ENCODE assay signal across 15 cellular contexts in the genomic region with DNA sequence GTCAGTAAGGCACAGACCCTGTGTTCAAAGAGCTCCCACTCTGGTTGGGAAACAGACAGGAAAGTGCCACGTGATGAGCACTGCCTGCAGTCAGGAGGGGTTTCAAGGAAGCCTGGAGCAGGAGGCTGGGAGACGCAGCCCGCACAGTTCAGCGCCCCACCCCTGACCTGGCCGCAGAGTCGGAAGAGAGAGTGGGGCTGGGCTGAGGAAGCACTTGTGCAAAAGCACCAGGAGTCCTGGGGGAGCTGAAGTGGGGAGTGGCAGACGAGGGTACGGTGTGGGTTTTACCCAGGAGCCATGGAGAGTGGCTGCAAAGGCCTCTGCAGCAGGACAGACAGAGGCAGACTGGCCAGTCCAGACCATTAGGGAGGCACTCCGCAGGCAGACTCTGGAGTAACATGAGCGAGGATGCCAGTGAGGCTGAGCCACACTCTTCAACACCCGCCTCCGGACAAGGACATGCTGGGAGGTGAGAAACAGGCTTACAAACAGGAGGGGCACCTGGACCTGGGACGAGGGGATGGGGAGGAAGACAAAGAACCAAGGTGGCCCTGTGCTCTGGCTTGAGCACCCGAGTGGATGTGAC.
DNase-seq lines count a peak whose midpoint lies in the region; ATAC-seq and TF ChIP-seq lines count a peak whose summit lies in the region.
"Had no signal": no experiment of that assay in that cellular context is flagged by ENCODE, and none has a peak within 500 bp of the region (broad histone marks: within the 10 kb centered on the region; RNA-seq: fewer than 3 reads in every experiment).

No MANE protein-coding gene starts in this region.

- H2BK15ac ChIP-seq in IMR-90 (ENCODE audit: low read depth, low read length), result no peak overlapping the region

- no peak overlapping the region for H2BK20ac ChIP-seq in IMR-90 (ENCODE audit: low read depth, low read length)

- no peak overlapping the region for H2BK120ac ChIP-seq in IMR-90 (ENCODE audit: low read depth, low read length)

- H3K4me1 Mint-ChIP-seq in CD4-positive, alpha-beta T cell (ENCODE audit: low read depth), result peaks cover 93% of the 10 kb centered on the region
- peaks cover 84% of the 10 kb centered on the region for H3K4me1 Mint-ChIP-seq in activated naive CD8-positive, alpha-beta T cell treated with anti-CD3 and anti-CD28 coated beads, Interleukin-2, amount 50 U/mL, for 24 hours
- H3K4me1 Mint-ChIP-seq in natural killer cell treated with Interleukin-12 subunit alpha and Interleukin-12 subunit beta and Interleukin-15 and Interleukin-18, amount 100 ng/mL, for 72 hours (ENCODE audit: low read depth in 2 of 2), result peaks cover 62 to 72% of the 10 kb centered on the region in 2 donors

- no peaks in the 10 kb centered on the region for H3K9me3 ChIP-seq in CD4-positive, alpha-beta T cell (ENCODE audit: control insufficient read depth, low read length)
- no peaks in the 10 kb centered on the region for H3K9me3 ChIP-seq in IMR-90 (ENCODE audit: control insufficient read depth, insufficient read depth, low read length)
- no peaks in the 10 kb centered on the region for H3K9me3 ChIP-seq in gastrocnemius medialis

- peak overlapping the region; percentile 97 for H3K27ac Mint-ChIP-seq in CD4-positive, alpha-beta T cell
- H3K27ac Mint-ChIP-seq in activated naive CD8-positive, alpha-beta T cell treated with anti-CD3 and anti-CD28 coated beads, Interleukin-2, amount 50 U/mL, for 24 hours, result peak overlapping the region; percentile 67
- peak overlapping the region; percentile 96 to 98 for H3K27ac Mint-ChIP-seq in natural killer cell treated with Interleukin-12 subunit alpha and Interleukin-12 subunit beta and Interleukin-15 and Interleukin-18, amount 100 ng/mL, for 72 hours

- H3K4me3 Mint-ChIP-seq in CD4-positive, alpha-beta T cell, result peak overlapping the region; percentile 35
- H3K4me3 Mint-ChIP-seq in activated naive CD8-positive, alpha-beta T cell treated with anti-CD3 and anti-CD28 coated beads, Interleukin-2, amount 50 U/mL, for 24 hours, result no peak overlapping the region
- peak overlapping the region; percentile 46 for H3K4me3 Mint-ChIP-seq in natural killer cell treated with Interleukin-12 subunit alpha and Interleukin-12 subunit beta and Interleukin-15 and Interleukin-18, amount 100 ng/mL, for 72 hours

- TF ChIP-seq RAD21 in IMR-90 (IDR thresholded peaks at IDR 0.05; ENCODE audit: low read length), result no peak

- H3K79me1 ChIP-seq in IMR-90 (ENCODE audit: low read depth in 1 of 2, low read length in 2 of 2), result no peaks in the 10 kb centered on the region

- no peak overlapping the region for H4K91ac ChIP-seq in IMR-90 (ENCODE audit: insufficient read depth, low read depth, low read length)

- H3K4me1 ChIP-seq in IMR-90 (ENCODE audit: control insufficient read depth, insufficient read depth, low read length), result no peaks in the 10 kb centered on the region
- peaks cover 3 to 4% of the 10 kb centered on the region in 2 donors for H3K4me1 ChIP-seq in gastrocnemius medialis

- no peaks in the 10 kb centered on the region for H3K27me3 Mint-ChIP-seq in CD4-positive, alpha-beta T cell
- no peaks in the 10 kb centered on the region for H3K27me3 Mint-ChIP-seq in activated naive CD8-positive, alpha-beta T cell treated with anti-CD3 and anti-CD28 coated beads, Interleukin-2, amount 50 U/mL, for 24 hours
- no peaks in the 10 kb centered on the region for H3K27me3 Mint-ChIP-seq in natural killer cell treated with Interleukin-12 subunit alpha and Interleukin-12 subunit beta and Interleukin-15 and Interleukin-18, amount 100 ng/mL, for 72 hours

- H3K9ac ChIP-seq in IMR-90 (ENCODE audit: low read depth, low read length), result no peak overlapping the region

- peak overlapping the region; percentile 55 for H2AK9ac ChIP-seq in IMR-90 (replicated peaks; ENCODE audit: low read depth, low read length, poor library complexity)

- no peak overlapping the region for H3K23ac ChIP-seq in IMR-90 (ENCODE audit: low read depth, low read length)

- no peak overlapping the region for H3K4me2 ChIP-seq in IMR-90 (ENCODE audit: low read depth, low read length)

- dilution Hi-C loops in IMR-90 (cut with HindIII; ENCODE audit: low sequenced_read_pairs, unreplicated experiment), result no loop called here

- no peak overlapping the region for H3K4me3 ChIP-seq in IMR-90 (ENCODE audit: insufficient read depth, low read depth, low read length)
- H3K4me3 ChIP-seq in gastrocnemius medialis, result no peak overlapping the region

- no peak overlapping the region for H3K4ac ChIP-seq in IMR-90 (ENCODE audit: low read depth, low read length)

- TF ChIP-seq POLR2A in IMR-90 (IDR thresholded peaks at IDR 0.05; ENCODE audit: low read depth, low read length), result no peak
- TF ChIP-seq POLR2A in gastrocnemius medialis (IDR thresholded peaks at IDR 0.05), result no peak

- CTCF ChIA-PET in CD4-positive, alpha-beta T cell (lab: Charles Lee), result no interaction called here
- CTCF ChIA-PET in IMR-90 (lab: Yijun Ruan, JAX), result no interaction called here

- H3K36me3 ChIP-seq in IMR-90 (ENCODE audit: control insufficient read depth, insufficient read depth, low read length) (no peaks in the 10 kb centered on the region), gastrocnemius medialis (no peaks in the 10 kb centered on the region)

- H3K9me3 Mint-ChIP-seq in CD4-positive, alpha-beta T cell, result no peaks in the 10 kb centered on the region
- no peaks in the 10 kb centered on the region for H3K9me3 Mint-ChIP-seq in activated naive CD8-positive, alpha-beta T cell treated with anti-CD3 and anti-CD28 coated beads, Interleukin-2, amount 50 U/mL, for 24 hours
- H3K9me3 Mint-ChIP-seq in natural killer cell treated with Interleukin-12 subunit alpha and Interleukin-12 subunit beta and Interleukin-15 and Interleukin-18, amount 100 ng/mL, for 72 hours, result no peaks in the 10 kb centered on the region

- H3K27ac ChIP-seq in CD4-positive, alpha-beta T cell (ENCODE audit: low read depth, low read length), result peak overlapping the region; percentile 72
- H3K27ac ChIP-seq in IMR-90 (ENCODE audit: insufficient read depth, low read length) (no peak overlapping the region), gastrocnemius medialis (no peak overlapping the region)
- H3K27ac ChIP-seq: HL-60 had no signal

- H3K27me3 ChIP-seq in CD4-positive, alpha-beta T cell (ENCODE audit: control insufficient read depth, insufficient read depth, low read length), result no peaks in the 10 kb centered on the region
- H3K27me3 ChIP-seq in IMR-90 (ENCODE audit: control insufficient read depth, insufficient read depth, low read length) (peaks cover 24% of the 10 kb centered on the region), gastrocnemius medialis (no peaks in the 10 kb centered on the region)

- no peak overlapping the region for H4K8ac ChIP-seq in IMR-90 (ENCODE audit: low read depth in 2 of 2, low read length in 2 of 2)

- H2BK5ac ChIP-seq in IMR-90 (ENCODE audit: low read depth, low read length, poor library complexity, severe bottlenecking), result no peak overlapping the region

- POLR2A ChIA-PET in CD4-positive, alpha-beta T cell (lab: Charles Lee), result interaction anchor here (0.5 to 2.4 kb wide), 5 partner anchors 13 to 87 kb away, joined by 3 to 10 read pairs (median 7); partner anchors contain the start of gene CCDC88C
- POLR2A ChIA-PET in IMR-90 (lab: Charles Lee; ENCODE audit: unreplicated experiment), result no interaction called here

- H3K14ac ChIP-seq in IMR-90 (replicated peaks; ENCODE audit: low read depth, low read length), result no peak overlapping the region

- no peaks in the 10 kb centered on the region for H3K9me1 ChIP-seq in IMR-90 (ENCODE audit: insufficient read depth, low read length)

- H3K56ac ChIP-seq in IMR-90 (ENCODE audit: extremely low read depth, insufficient read depth, low read length), result no peak overlapping the region

- no peak overlapping the region for H3K18ac ChIP-seq in IMR-90 (ENCODE audit: low read depth, low read length)

- peaks cover 88% of the 10 kb centered on the region for H3K36me3 Mint-ChIP-seq in CD4-positive, alpha-beta T cell (ENCODE audit: low read depth)
- peaks cover 29% of the 10 kb centered on the region for H3K36me3 Mint-ChIP-seq in activated naive CD8-positive, alpha-beta T cell treated with anti-CD3 and anti-CD28 coated beads, Interleukin-2, amount 50 U/mL, for 24 hours (ENCODE audit: low read depth)
- no peaks in the 10 kb centered on the region for H3K36me3 Mint-ChIP-seq in natural killer cell treated with Interleukin-12 subunit alpha and Interleukin-12 subunit beta and Interleukin-15 and Interleukin-18, amount 100 ng/mL, for 72 hours

- in situ Hi-C loops in IMR-90 (cut with MboI; ENCODE audit: low sequenced_read_pairs) (no loop called here), gastrocnemius medialis (cut with MboI; ENCODE audit: low sequenced_read_pairs in 4 of 4) (no loop called here), GM13976 (cut with MboI; ENCODE audit: low sequenced_read_pairs, unreplicated experiment) (no loop called here)

- H4K5ac ChIP-seq in IMR-90 (ENCODE audit: low read depth, low read length), result no peak overlapping the region

- intact Hi-C loops in CD4-positive, alpha-beta T cell (cut with DNase I, micrococcal nuclease), result no loop called here
- intact Hi-C loops in IMR-90 (cut with micrococcal nuclease) (no loop called here), gastrocnemius medialis (cut with DNase I; ENCODE audit: low total_unique reads) (no loop called here)

- 77% methylated on average over 10 of the region's 14 CpGs; no CpG with 5 or more reads in 1 of the 2 experiments for WGBS in IMR-90 (ENCODE audit: extremely low coverage in 2 of 2, insufficient read length in 1 of 2), 2 experiments

- H4K20me1 ChIP-seq in IMR-90 (ENCODE audit: insufficient read depth, low read length), result no peaks in the 10 kb centered on the region

- BruUV-seq in IMR-90 (replicated peaks; lab: Mats Ljungman, UMichigan), result no TSS peak

- H2AK5ac ChIP-seq in IMR-90 (ENCODE audit: low read depth, low read length), result no peak overlapping the region

- TF ChIP-seq CTCF in CD4-positive, alpha-beta T cell (IDR thresholded peaks at IDR 0.05), result no peak
- no peak for TF ChIP-seq CTCF in IMR-90 (conservative IDR thresholded peaks at IDR 0.05; ENCODE audit: low read depth, low read length)
- TF ChIP-seq CTCF in gastrocnemius medialis (IDR thresholded peaks at IDR 0.05 in 4 of 5, conservative IDR thresholded peaks at IDR 0.05 in 1 of 5), result no peak
- no peak for TF ChIP-seq CTCF in GM13976 (IDR thresholded peaks at IDR 0.05; ENCODE audit: borderline replicate concordance, control extremely low read depth, extremely low read depth, insufficient read depth, missing control alignments)

- H2AFZ ChIP-seq in IMR-90 (replicated peaks; ENCODE audit: low read length, poor library complexity), result peak overlapping the region; percentile 58

- DNase-seq in CD4-positive, alpha-beta T cell, result no peak
- DNase-seq in IMR-90 (no peak), gastrocnemius medialis (no peak), SK-N-DZ (ENCODE audit: low spot score) (no peak), GM13976 (ENCODE audit: low spot score) (no peak), LoVo (ENCODE audit: low spot score) (no peak)
- no peak for DNase-seq in activated naive CD8-positive, alpha-beta T cell treated with anti-CD3 and anti-CD28 coated beads, Interleukin-2, amount 50 U/mL, for 24 hours
- no peak for DNase-seq in natural killer cell treated with Interleukin-12 subunit alpha and Interleukin-12 subunit beta and Interleukin-15 and Interleukin-18, amount 100 ng/mL, for 72 hours (ENCODE audit: low spot score)
- DNase-seq: foreskin melanocyte, HCEC 1CT, NCI-H2081, NCI-H774, SHP77 treated with DMSO at 0.1 percent for 48 hours, substantia nigra had no signal

- ATAC-seq in CD4-positive, alpha-beta T cell (ENCODE audit: poor library complexity), result no peak
- ATAC-seq in IMR-90 (ENCODE audit: low read depth) (no peak), gastrocnemius medialis (no peak)
- no peak for ATAC-seq in activated naive CD8-positive, alpha-beta T cell treated with anti-CD3 and anti-CD28 coated beads, Interleukin-2, amount 50 U/mL, for 24 hours
- ATAC-seq in natural killer cell treated with Interleukin-12 subunit alpha and Interleukin-12 subunit beta and Interleukin-15 and Interleukin-18, amount 100 ng/mL, for 72 hours, result no peak
